Comparison of ENCODE assay signal across 13 cellular contexts in genomic region chr17:68228817-68229570, GRCh38. TPM values are rescaled to one million over a fixed set of nuclear protein-coding genes. Genes with fewer than 3 reads are reported as not detected.
A peak's percentile ranks its signal among the peaks of the same experiment; 100 is the strongest.
DNase-seq lines count a peak whose midpoint lies in the region; ATAC-seq and TF ChIP-seq lines count a peak whose summit lies in the region.
"Had no signal": no experiment of that assay in that cellular context is flagged by ENCODE, and none has a peak within 500 bp of the region (broad histone marks: within the 10 kb centered on the region; RNA-seq: fewer than 3 reads in every experiment).

No MANE protein-coding gene starts in this region.

- POLR2A ChIA-PET in MCF 10A (lab: Yijun Ruan, JAX): no interaction called here

- H3K4me3 Mint-ChIP-seq in MCF 10A (ENCODE audit: unreplicated experiment): no peak overlapping the region
- H3K4me3 Mint-ChIP-seq in activated naive CD8-positive, alpha-beta T cell treated with anti-CD3 and anti-CD28 coated beads for 36 hours: no peak overlapping the region

- no peak overlapping the region for H3K4me3 ChIP-seq in breast epithelium
- H3K4me3 ChIP-seq in left ventricle myocardium inferior: no peak overlapping the region
- H3K4me3 ChIP-seq: psoas muscle had no signal

- no peaks in the 10 kb centered on the region for H3K27me3 ChIP-seq in breast epithelium
- H3K27me3 ChIP-seq in left ventricle myocardium inferior (ENCODE audit: low read depth): no peaks in the 10 kb centered on the region

- H3K9me3 ChIP-seq in breast epithelium: no peaks in the 10 kb centered on the region
- no peaks in the 10 kb centered on the region for H3K9me3 ChIP-seq in left ventricle myocardium inferior (replicated peaks)
- H3K9me3 ChIP-seq: psoas muscle had no signal

- peaks cover 5% of the 10 kb centered on the region for H3K4me1 Mint-ChIP-seq in MCF 10A (ENCODE audit: insufficient read depth, unreplicated experiment)
- peaks cover 17% of the 10 kb centered on the region for H3K4me1 Mint-ChIP-seq in activated naive CD8-positive, alpha-beta T cell treated with anti-CD3 and anti-CD28 coated beads for 36 hours

- no peaks in the 10 kb centered on the region for H3K36me3 Mint-ChIP-seq in MCF 10A (ENCODE audit: insufficient read depth, unreplicated experiment)
- H3K36me3 Mint-ChIP-seq in activated naive CD8-positive, alpha-beta T cell treated with anti-CD3 and anti-CD28 coated beads for 36 hours: peaks cover 5% of the 10 kb centered on the region

- H3K9me3 Mint-ChIP-seq in MCF 10A (ENCODE audit: unreplicated experiment): no peaks in the 10 kb centered on the region
- no peaks in the 10 kb centered on the region for H3K9me3 Mint-ChIP-seq in activated naive CD8-positive, alpha-beta T cell treated with anti-CD3 and anti-CD28 coated beads for 36 hours

- H3K27ac Mint-ChIP-seq in MCF 10A (ENCODE audit: low read depth, unreplicated experiment): no peak overlapping the region
- peak overlapping the region; percentile 47 for H3K27ac Mint-ChIP-seq in activated naive CD8-positive, alpha-beta T cell treated with anti-CD3 and anti-CD28 coated beads for 36 hours

- peak overlapping the region; percentile 52 to 61 for H3K27ac ChIP-seq in breast epithelium
- H3K27ac ChIP-seq in left ventricle myocardium inferior (replicated peaks): peak overlapping the region; percentile 40
- H3K27ac ChIP-seq: psoas muscle had no signal

- no peak for TF ChIP-seq POLR2A in breast epithelium (IDR thresholded peaks at IDR 0.05)

- no TSS peak for BruUV-seq in MCF 10A (replicated peaks; lab: Mats Ljungman, UMichigan)

- intact Hi-C loops in breast epithelium (cut with DNase I; ENCODE audit: low total_unique reads) (no loop called here), MCF 10A (cut with micrococcal nuclease) (no loop called here), left ventricle myocardium inferior (cut with micrococcal nuclease) (no loop called here)

- no peaks in the 10 kb centered on the region for H3K4me1 ChIP-seq in breast epithelium
- H3K4me1 ChIP-seq in left ventricle myocardium inferior: peaks cover 8% of the 10 kb centered on the region
- H3K4me1 ChIP-seq: psoas muscle had no signal

- no peak for ATAC-seq in HG02610 (IDR thresholded peaks at IDR 0.05; ENCODE audit: unreplicated experiment)

- H3K27me3 Mint-ChIP-seq in MCF 10A (ENCODE audit: insufficient read depth, unreplicated experiment): peaks cover 7% of the 10 kb centered on the region
- H3K27me3 Mint-ChIP-seq in activated naive CD8-positive, alpha-beta T cell treated with anti-CD3 and anti-CD28 coated beads for 36 hours: no peaks in the 10 kb centered on the region

- H3K36me3 ChIP-seq in breast epithelium: no peaks in the 10 kb centered on the region
- no peaks in the 10 kb centered on the region for H3K36me3 ChIP-seq in left ventricle myocardium inferior

- TF ChIP-seq CTCF in breast epithelium (IDR thresholded peaks at IDR 0.05): no peak
- TF ChIP-seq CTCF in MCF 10A (IDR thresholded peaks at IDR 0.05; ENCODE audit: unreplicated experiment): no peak
- TF ChIP-seq CTCF in left ventricle myocardium inferior (IDR thresholded peaks at IDR 0.05; ENCODE audit: borderline replicate concordance): no peak

- DNase-seq in breast epithelium (ENCODE audit: low spot score in 2 of 2) (no peak), MCF 10A (ENCODE audit: unreplicated experiment) (no peak), left ventricle myocardium inferior (no peak), ureter (ENCODE audit: low spot score) (peak; percentile 67), mucosa of gallbladder (ENCODE audit: low spot score) (no peak), dermis blood vessel endothelial cell (no peak)
- DNase-seq in activated naive CD8-positive, alpha-beta T cell treated with anti-CD3 and anti-CD28 coated beads for 36 hours: no peak
- DNase-seq: foreskin fibroblast, KBM-7, NCI-H1436 treated with DMSO at 0.1 percent for 48 hours, NCI-H748 treated with DMSO at 0.1 percent for 48 hours, psoas muscle had no signal

- CTCF ChIA-PET in MCF 10A (lab: Yijun Ruan, JAX): interaction anchor here (0.6 kb wide), 1 partner anchor 14 kb away, joined by 3 read pairs; no protein-coding TSS in a partner anchor

RNA-seq across cellular contexts. Expression of gene AMZ2, which starts 18.8 kb away (rescaled TPM):
- total RNA-seq in breast epithelium (10 to 100 TPM; 36.7 to 94.9 (median 48.3) TPM), MCF 10A (2022) (127 and 147 TPM in 2 replicates), left ventricle myocardium inferior (99.9 TPM), ureter (83.2 TPM), mucosa of gallbladder (64.7 TPM), dermis blood vessel endothelial cell (41.8 and 43.9 TPM in 2 replicates)
- total RNA-seq in activated naive CD8-positive, alpha-beta T cell treated with anti-CD3 and anti-CD28 coated beads for 36 hours: 100 to 1,000 TPM; 120 to 134 TPM
